In the genomic region with DNA sequence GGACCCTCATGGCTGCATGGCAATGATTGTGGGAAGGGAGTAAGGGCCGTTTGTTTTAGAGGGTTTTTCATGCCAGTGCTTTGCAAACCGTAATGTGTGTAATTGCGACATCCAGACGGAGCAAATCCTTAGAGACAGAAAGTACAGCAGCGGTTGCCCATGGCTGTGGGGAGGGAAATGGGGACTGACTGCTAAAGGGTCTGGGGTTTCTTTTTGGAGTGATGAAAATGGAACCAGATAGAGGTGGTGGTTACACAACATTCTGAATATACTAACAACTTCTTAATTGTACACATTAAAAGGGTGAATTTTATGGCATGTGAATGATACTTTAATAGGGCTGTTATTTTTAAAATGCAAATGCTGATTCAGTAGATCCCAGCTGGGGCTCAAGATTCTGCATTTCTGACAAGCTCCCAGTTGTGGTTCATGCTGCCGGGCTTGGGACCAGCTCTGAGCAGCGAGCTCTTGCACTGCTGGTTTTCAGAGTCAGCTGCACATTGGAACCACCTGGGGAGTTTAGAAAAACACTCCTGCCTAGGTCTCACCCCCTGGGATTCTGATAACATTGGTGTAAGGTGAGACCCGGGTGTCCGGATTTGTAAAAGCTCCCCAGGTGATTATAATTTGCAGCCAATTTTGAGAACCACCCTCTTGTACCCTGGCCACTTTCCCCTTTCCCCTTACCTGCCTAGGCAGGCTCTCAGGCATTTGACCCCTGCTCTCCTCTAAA, we compare ENCODE assay signal across 8 cellular contexts. TPM values are rescaled to one million over a fixed set of nuclear protein-coding genes. Genes with fewer than 3 reads are reported as not detected.
DNase-seq lines count a peak whose midpoint lies in the region; ATAC-seq, FAIRE-seq and TF ChIP-seq lines count a peak whose summit lies in the region.

No MANE protein-coding gene starts in this region.

- RAD21 ChIA-PET in GM12878 (lab: Charles Lee; ENCODE audit: unreplicated experiment) = interaction anchor here (0.8 to 11.2 kb wide), 9 partner anchors 9 to 100 kb away, joined by 3 to 444 read pairs (median 17); a partner anchor contains a TSS

- TSS peak; percentile 79 for BruUV-seq in GM12878 (replicated peaks; lab: Mats Ljungman, UMichigan)

- peak overlapping the region; percentile 57 for H3K27ac ChIP-seq in GM12878 (ENCODE audit: control insufficient read depth, insufficient read depth)

- in situ Hi-C loops in GM12878 (cut with MboI) = loop anchor here (5.0 kb wide), 1 partner anchor 36 kb away; no protein-coding TSS in a partner anchor

- TF ChIP-seq POLR2A in GM12878 (IDR thresholded peaks at IDR 0.05; ENCODE audit: low read depth, low read length) (no peak), lower leg skin (IDR thresholded peaks at IDR 0.05) (no peak)

- peak overlapping the region; percentile 79 for H3K4me3 Mint-ChIP-seq in type B pancreatic cell

- no peak for TF ChIP-seq EP300 in GM12878 (IDR thresholded peaks at IDR 0.05; ENCODE audit: borderline replicate concordance in 1 of 2, control insufficient read depth in 1 of 2, low read depth in 2 of 2, low read length in 2 of 2)

- no peak for TF ChIP-seq RAD21 in GM12878 (IDR thresholded peaks at IDR 0.05; ENCODE audit: insufficient read depth, low read depth, low read length)

- H3K9ac ChIP-seq in GM12878 (ENCODE audit: control insufficient read depth, insufficient read depth, low read length) = peak overlapping the region; percentile 78

- intact Hi-C loops in GM12878 (cut with micrococcal nuclease; ENCODE audit: unreplicated experiment) = loop anchor here (5.0 kb wide), 1 partner anchor 559 kb away; a partner anchor contains a TSS
- intact Hi-C loops in lower leg skin (cut with DNase I; ENCODE audit: low total_unique reads) = no loop called here

- peak overlapping the region; percentile 61 for H3K4me2 ChIP-seq in GM12878 (ENCODE audit: control insufficient read depth, insufficient read depth)

- POLR2A ChIA-PET in GM12878 (lab: Charles Lee) = interaction anchor here (1.0 to 10.5 kb wide), 5 partner anchors 8 to 38 kb away, joined by 3 to 287 read pairs (median 4); no protein-coding TSS in a partner anchor

- H3K9me3 ChIP-seq in GM12878 (replicated peaks; ENCODE audit: control insufficient read depth, insufficient read depth, low read length) = no peaks in the 10 kb centered on the region

- H4K20me1 ChIP-seq in GM12878 (ENCODE audit: control insufficient read depth, insufficient read depth) = no peaks in the 10 kb centered on the region

- SMC1A ChIA-PET in GM12878 (lab: Charles Lee; ENCODE audit: uncharacterized antibody, unreplicated experiment) = interaction anchor here (0.6 to 8.6 kb wide), 8 partner anchors 10 to 100 kb away, joined by 3 to 425 read pairs (median 13); a partner anchor contains a TSS

- CTCF ChIA-PET in GM12878 (lab: Yijun Ruan, JAX) = interaction anchor here (1.3 to 8.6 kb wide), 7 partner anchors 9 to 100 kb away, joined by 4 to 273 read pairs (median 13); a partner anchor contains a TSS

- peaks cover 16% of the 10 kb centered on the region for H3K4me1 Mint-ChIP-seq in type B pancreatic cell (ENCODE audit: unreplicated experiment)

- H3K4me3 ChIP-seq in GM12864 (ENCODE audit: low read depth, low read length) = peak overlapping the region; percentile 65
- peak overlapping the region; percentile 54 for H3K4me3 ChIP-seq in GM12878
- peak overlapping the region; percentile 65 for H3K4me3 ChIP-seq in lower leg skin (ENCODE audit: low read depth, poor library complexity, severe bottlenecking)

- peak overlapping the region; percentile 58 for H3K27ac Mint-ChIP-seq in type B pancreatic cell

- DNase-seq in GM12864 (ENCODE audit: low read depth) (no peak), NCI-H526 treated with DMSO at 0.1 percent for 48 hours (lab: John Stamatoyannopoulos, UW) (peak; percentile 47), GM12878 (ENCODE audit: low read depth, low spot score) (no peak), lower leg skin (ENCODE audit: low spot score in 2 of 2) (peak in 1 of 2 donors; percentile 85), type B pancreatic cell (ENCODE audit: extremely low spot score, unreplicated experiment) (no peak), NCI-H1048 (lab: John Stamatoyannopoulos, UW) (no peak), ecto neural progenitor cell (ENCODE audit: low spot score) (no peak), retina (no peak)

- peaks cover 4% of the 10 kb centered on the region for H3K27me3 Mint-ChIP-seq in type B pancreatic cell

- peak; percentile 5; the same call in 1 of the 3 replicates for ATAC-seq in GM12878

- H3K79me2 ChIP-seq in GM12878 (ENCODE audit: control insufficient read depth, insufficient read depth, low read length) = peaks cover 4% of the 10 kb centered on the region

- H3K9me3 Mint-ChIP-seq in type B pancreatic cell = no peaks in the 10 kb centered on the region

- H3K36me3 ChIP-seq in GM12878 (ENCODE audit: control insufficient read depth in 2 of 2, insufficient read depth in 2 of 2, low read length in 1 of 2) = no peaks in the 10 kb centered on the region

- WGBS in GM12878 (ENCODE audit: insufficient coverage, insufficient replicate concordance, low lambda C conversion rate, missing lambda C conversion rate) = 25% methylated on average over 9 of the region's 9 CpGs
- 5 to 25% methylated on average over 9 of the region's 9 CpGs for WGBS in lower leg skin, 2 donors

- no peak overlapping the region for H2AFZ ChIP-seq in GM12878 (ENCODE audit: control insufficient read depth, low read depth, low read length)

- no peaks in the 10 kb centered on the region; a peak in 1 of 4 replicates for H3K27me3 ChIP-seq in GM12878 (replicated peaks in 1 of 2; ENCODE audit: control insufficient read depth in 2 of 2, insufficient read depth in 2 of 2, low read length in 1 of 2)

- TF ChIP-seq CTCF in GM12864 (IDR thresholded peaks at IDR 0.05; ENCODE audit: low read depth, low read length, missing control alignments) (no peak), GM12878 (IDR thresholded peaks at IDR 0.05 in 2 of 3, conservative IDR thresholded peaks at IDR 0.05 in 1 of 3; ENCODE audit: control insufficient read depth in 2 of 3, extremely low read depth in 1 of 3, insufficient read depth in 1 of 3, low read depth in 3 of 3, low read length in 3 of 3) (no peak), lower leg skin (IDR thresholded peaks at IDR 0.05) (no peak), type B pancreatic cell (conservative IDR thresholded peaks at IDR 0.05) (no peak)

- FAIRE-seq in GM12878 (lab: Jason Lieb, UNC) = no peak

- H3K36me3 Mint-ChIP-seq in type B pancreatic cell = no peaks in the 10 kb centered on the region

- peaks cover 22% of the 10 kb centered on the region for H3K4me1 ChIP-seq in GM12878 (ENCODE audit: control insufficient read depth, insufficient read depth, low read length)

TF ChIP-seq in GM12878, 131 proteins besides CTCF, POLR2A, EP300 and RAD21:
- TF ChIP-seq RUNX3 (IDR thresholded peaks at IDR 0.05; ENCODE audit: low read length) (no peak), RAD51 (IDR thresholded peaks at IDR 0.05) (no peak)
- TF ChIP-seq, protein P1, sequence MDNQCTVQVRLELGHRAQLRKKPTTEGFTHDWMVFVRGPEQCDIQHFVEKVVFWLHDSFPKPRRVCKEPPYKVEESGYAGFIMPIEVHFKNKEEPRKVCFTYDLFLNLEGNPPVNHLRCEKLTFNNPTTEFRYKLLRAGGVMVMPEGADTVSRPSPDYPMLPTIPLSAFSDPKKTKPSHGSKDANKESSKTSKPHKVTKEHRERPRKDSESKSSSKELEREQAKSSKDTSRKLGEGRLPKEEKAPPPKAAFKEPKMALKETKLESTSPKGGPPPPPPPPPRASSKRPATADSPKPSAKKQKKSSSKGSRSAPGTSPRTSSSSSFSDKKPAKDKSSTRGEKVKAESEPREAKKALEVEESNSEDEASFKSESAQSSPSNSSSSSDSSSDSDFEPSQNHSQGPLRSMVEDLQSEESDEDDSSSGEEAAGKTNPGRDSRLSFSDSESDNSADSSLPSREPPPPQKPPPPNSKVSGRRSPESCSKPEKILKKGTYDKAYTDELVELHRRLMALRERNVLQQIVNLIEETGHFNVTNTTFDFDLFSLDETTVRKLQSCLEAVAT (IDR thresholded peaks at IDR 0.05) = peak; percentile 32; the same call in 1 of the 2 replicates

RNA-seq across cellular contexts. Expression of a gene that starts 47.7 kb away (rescaled TPM):
- 11.5 and 12.7 TPM in 2 replicates for total RNA-seq in GM12878 (2013; cell fraction: nucleolus; rRNA removed)
- total RNA-seq in GM12878 (2014; rRNA removed) = 26.5 and 28.1 TPM in 2 replicates
- 44.6 and 44.8 TPM in 2 replicates for total RNA-seq in GM12878 (2014; rRNA removed; fragmentation: Illumina TruSeq; extraction: Trizol)
- 57.3 and 65.8 TPM in 2 replicates for total RNA-seq in GM12878 (2021)
- polyA plus RNA-seq in GM12878 (2011; ENCODE audit: low read depth) = 40.2 TPM
- 86.5 and 105 TPM in 2 replicates for polyA plus RNA-seq in GM12878 (2011; rRNA removed)
- 54.5 and 55.8 TPM in 2 replicates for polyA plus RNA-seq in GM12878 (2011; cell fraction: cytosol; rRNA removed)
- polyA plus RNA-seq in GM12878 (2011; cell fraction: nucleus; rRNA removed) = 22.0 and 28.3 TPM in 2 replicates
- polyA plus RNA-seq in GM12878 (2012) = 35.3 and 36.1 TPM in 2 replicates
- 71.2 and 77.5 TPM in 2 replicates for polyA plus RNA-seq in GM12878 (2014; fragmentation: Illumina TruSeq; extraction: Trizol)
- polyA plus RNA-seq in GM12878 (2014; fragmentation: Nextera tagmentation; extraction: Ambion mirVana) = 10 to 100 TPM; 31.2 to 31.5 TPM
- polyA plus RNA-seq in GM12878 (2014; rRNA removed) = 54.5 and 64.8 TPM in 2 replicates
- polyA plus RNA-seq in GM12878 (2016; fragmentation: Nextera tagmentation; extraction: Ambion mirVana) = 10 to 100 TPM; 76.1 to 77.0 TPM
- polyA minus RNA-seq in GM12878 (2011; rRNA and poly(A)+ RNA removed) = 49.0 and 87.7 TPM in 2 replicates
- 17.2 and 22.5 TPM in 2 replicates for polyA minus RNA-seq in GM12878 (2011; cell fraction: cytosol; rRNA and poly(A)+ RNA removed)
- 6.4 and 10.3 TPM in 2 replicates for polyA minus RNA-seq in GM12878 (2011; cell fraction: nucleus; rRNA and poly(A)+ RNA removed)
- total RNA-seq in lower leg skin = 10 to 100 TPM in 1 of 4 donors, 1 to 10 TPM in 3; 7.1 to 10.8 (median 8.0) TPM
- total RNA-seq in type B pancreatic cell (ENCODE audit: low replicate concordance) = 22.6 and 45.1 TPM in 2 replicates
